In genomic region chr3:141644931-141645330, GRCh38 we compare ENCODE assay signal across 8 cellular contexts.
A peak's percentile ranks its signal among the peaks of the same experiment; 100 is the strongest.
DNase-seq lines count a peak whose midpoint lies in the region; ATAC-seq, FAIRE-seq and TF ChIP-seq lines count a peak whose summit lies in the region.

No MANE protein-coding gene starts in this region.

- no peak overlapping the region for H2BK12ac ChIP-seq in trophoblast cell (ENCODE audit: low read length)

- no peak overlapping the region for H2AK5ac ChIP-seq in trophoblast cell (ENCODE audit: low read length)

- H3K36me3 ChIP-seq in Peyer's patch (no peaks in the 10 kb centered on the region), trophoblast cell (ENCODE audit: control insufficient read depth in 1 of 2, insufficient read depth in 2 of 2, low read length in 2 of 2) (no peaks in the 10 kb centered on the region)

- no peak overlapping the region for H3K23ac ChIP-seq in trophoblast cell (ENCODE audit: low read length)

- no peak overlapping the region for H3K9ac ChIP-seq in trophoblast cell (ENCODE audit: low read length)

- ATAC-seq in HG03139 (IDR thresholded peaks at IDR 0.05; ENCODE audit: unreplicated experiment) (peak; percentile 79), foreskin keratinocyte (peak; percentile 84)
- peak; percentile 81 to 92 for ATAC-seq in activated T-cell treated with anti-CD3 and anti-CD28 coated beads, Interleukin-2, amount 50 U/mL, for 72 hours (replicated peaks in 1 of 2)

- H3K27ac ChIP-seq in Peyer's patch (no peak overlapping the region), foreskin keratinocyte (no peak overlapping the region), trophoblast cell (ENCODE audit: low read depth, low read length) (no peak overlapping the region)

- no peak overlapping the region for H2BK5ac ChIP-seq in trophoblast cell (ENCODE audit: low read depth, low read length, poor library complexity)

- H3K36me3 Mint-ChIP-seq in activated T-cell treated with anti-CD3 and anti-CD28 coated beads, Interleukin-2, amount 50 U/mL, for 72 hours (ENCODE audit: insufficient read depth in 2 of 2), result no peaks in the 10 kb centered on the region

- H4K91ac ChIP-seq in trophoblast cell (ENCODE audit: low read depth, low read length), result no peak overlapping the region

- no peak for FAIRE-seq in urothelium cell line (lab: Jason Lieb, UNC)

- H3K9me3 ChIP-seq in Peyer's patch, result no peaks in the 10 kb centered on the region
- no peaks in the 10 kb centered on the region for H3K9me3 ChIP-seq in trophoblast cell (ENCODE audit: insufficient read depth, low read depth, low read length)

- no peaks in the 10 kb centered on the region for H3K4me1 Mint-ChIP-seq in activated T-cell treated with anti-CD3 and anti-CD28 coated beads, Interleukin-2, amount 50 U/mL, for 72 hours (ENCODE audit: low read depth)

- H3K4me1 ChIP-seq in Peyer's patch, result no peaks in the 10 kb centered on the region
- no peaks in the 10 kb centered on the region for H3K4me1 ChIP-seq in foreskin keratinocyte
- peaks cover 0 to 3% of the 10 kb centered on the region in 2 experiments for H3K4me1 ChIP-seq in trophoblast cell (ENCODE audit: control insufficient read depth in 1 of 2, insufficient read depth in 2 of 2, low read length in 2 of 2)

- no peak for TF ChIP-seq POLR2A in Peyer's patch (IDR thresholded peaks at IDR 0.05)

- H4K8ac ChIP-seq in trophoblast cell (ENCODE audit: low read depth, low read length), result peak overlapping the region; percentile 26

- no peak overlapping the region for H3K4me3 Mint-ChIP-seq in activated T-cell treated with anti-CD3 and anti-CD28 coated beads, Interleukin-2, amount 50 U/mL, for 72 hours

- H3K9me3 Mint-ChIP-seq in activated T-cell treated with anti-CD3 and anti-CD28 coated beads, Interleukin-2, amount 50 U/mL, for 72 hours, result no peaks in the 10 kb centered on the region

- H3K27ac Mint-ChIP-seq in activated T-cell treated with anti-CD3 and anti-CD28 coated beads, Interleukin-2, amount 50 U/mL, for 72 hours, result no peak overlapping the region

- no peak overlapping the region for H3K4me2 ChIP-seq in trophoblast cell (ENCODE audit: low read length)

- DNase-seq in NK-92 treated with Interleukin-12 subunit alpha and Interleukin-12 subunit beta, amount 100 ng/mL, for 24 hours (lab: John Stamatoyannopoulos, UW), result peak; percentile 47
- no peak for DNase-seq in NK-92 (lab: John Stamatoyannopoulos, UW; ENCODE audit: unreplicated experiment)
- DNase-seq in Peyer's patch, result peak; percentile 64 to 93 (median 88)
- peak; percentile 74 to 85 for DNase-seq in activated T-cell treated with anti-CD3 and anti-CD28 coated beads, Interleukin-2, amount 50 U/mL, for 72 hours
- no peak for DNase-seq in foreskin keratinocyte
- DNase-seq in trophoblast cell, result peak; percentile 79 to 88
- DNase-seq in urothelium cell line (ENCODE audit: low spot score), result peak; percentile 16

- no peak overlapping the region for H3K4ac ChIP-seq in trophoblast cell (ENCODE audit: low read depth, low read length)

- H3K27me3 ChIP-seq in Peyer's patch (no peaks in the 10 kb centered on the region), foreskin keratinocyte (no peaks in the 10 kb centered on the region), trophoblast cell (ENCODE audit: insufficient read depth, low read length) (no peaks in the 10 kb centered on the region)

- H3K79me1 ChIP-seq in trophoblast cell (ENCODE audit: low read length), result no peaks in the 10 kb centered on the region

- peak in 5 of 6 experiments; percentile 25 to 89 (median 77) for TF ChIP-seq CTCF in Peyer's patch (IDR thresholded peaks at IDR 0.05)
- TF ChIP-seq CTCF in foreskin keratinocyte (conservative IDR thresholded peaks at IDR 0.05), result peak; percentile 77

- no peak overlapping the region for H4K12ac ChIP-seq in trophoblast cell (ENCODE audit: low read depth, low read length)

- no peaks in the 10 kb centered on the region for H3K27me3 Mint-ChIP-seq in activated T-cell treated with anti-CD3 and anti-CD28 coated beads, Interleukin-2, amount 50 U/mL, for 72 hours (ENCODE audit: low read depth)

- no peak overlapping the region for H2BK120ac ChIP-seq in trophoblast cell (ENCODE audit: insufficient read depth, low read length, poor library complexity)

- H2AFZ ChIP-seq in trophoblast cell (ENCODE audit: insufficient read depth, low read length, poor library complexity), result no peak overlapping the region

- no peak overlapping the region for H3K4me3 ChIP-seq in Peyer's patch
- H3K4me3 ChIP-seq in trophoblast cell (ENCODE audit: low read depth, low read length), result no peak overlapping the region

- no peaks in the 10 kb centered on the region for H3K79me2 ChIP-seq in trophoblast cell (ENCODE audit: control insufficient read depth, insufficient read depth, low read length, poor library complexity)

- H3K14ac ChIP-seq in trophoblast cell (ENCODE audit: low read length), result no peak overlapping the region

- no CpG with 5 or more reads among the region's 5 CpGs for WGBS in trophoblast cell (ENCODE audit: extremely low coverage, insufficient coverage, insufficient read length)

- no peak overlapping the region for H3K18ac ChIP-seq in trophoblast cell (ENCODE audit: low read length)

Comparison
In these comparisons a context has a peak if more than half of its experiments do, and no peak if none do; other contexts are left out.
1. DNase-seq: peak in NK-92 treated with Interleukin-12 subunit alpha and Interleukin-12 subunit beta, amount 100 ng/mL, for 24 hours (single experiment), Peyer's patch (3 of 3), activated T-cell treated with anti-CD3 and anti-CD28 coated beads, Interleukin-2, amount 50 U/mL, for 72 hours (2 of 2), trophoblast cell (2 of 2) and urothelium cell line (single experiment); none in NK-92 (single experiment) and foreskin keratinocyte (0 of 2).
2. Peak in every context shown above with its lines, with median percentiles within 50 percentile points of each other: ATAC-seq.